Comparison of ENCODE assay signal across 19 cellular contexts in the genomic region with DNA sequence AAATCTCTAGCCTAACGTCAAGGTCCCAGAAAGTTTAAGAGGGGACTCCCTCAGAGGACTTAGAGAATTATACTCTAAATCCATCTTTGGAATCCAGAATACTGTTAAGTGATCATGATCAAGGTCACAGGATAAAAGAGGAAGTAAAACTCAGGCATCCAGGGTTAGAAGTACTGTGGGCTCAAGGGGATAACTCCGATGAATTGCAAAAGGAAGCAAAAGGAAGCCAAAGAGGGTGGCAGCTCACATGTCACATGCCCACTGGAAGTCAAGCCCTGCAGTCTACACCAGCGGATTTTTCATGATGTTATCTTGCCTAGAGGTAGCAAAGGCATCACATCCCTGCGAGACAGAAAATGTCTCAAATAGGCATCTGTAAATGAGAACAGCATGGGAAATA. TPM values are rescaled to one million over a fixed set of nuclear protein-coding genes. Genes with fewer than 3 reads are reported as not detected.
DNase-seq lines count a peak whose midpoint lies in the region; ATAC-seq and TF ChIP-seq lines count a peak whose summit lies in the region.
"Had no signal": no experiment of that assay in that cellular context is flagged by ENCODE, and none has a peak within 500 bp of the region (broad histone marks: within the 10 kb centered on the region; RNA-seq: fewer than 3 reads in every experiment).

No MANE protein-coding gene starts in this region.

- TF ChIP-seq CTCF in CD4-positive, alpha-beta T cell (IDR thresholded peaks at IDR 0.05), result no peak
- TF ChIP-seq CTCF in neural cell (IDR thresholded peaks at IDR 0.05; ENCODE audit: poor library complexity, severe bottlenecking), result no peak

- no peak for TF ChIP-seq RAD21 in neural cell (conservative IDR thresholded peaks at IDR 0.05)

- peak overlapping the region; percentile 91 for H3K27ac Mint-ChIP-seq in CD4-positive, alpha-beta T cell
- H3K27ac Mint-ChIP-seq in T-helper 2 cell treated with Interferon-gamma antibody and Interleukin-4, amounts not matched to agents 5 μg/mL and 100 μg/mL, for 36 hours, result no peak overlapping the region

- no peak overlapping the region for H2BK120ac ChIP-seq in mesenchymal stem cell (ENCODE audit: low read depth, low read length)

- H3K14ac ChIP-seq in mesenchymal stem cell (ENCODE audit: low read length in 2 of 2), result no peak overlapping the region

- no peak for TF ChIP-seq EP300 in neural cell (conservative IDR thresholded peaks at IDR 0.05; ENCODE audit: poor library complexity, severe bottlenecking)

- H2AK5ac ChIP-seq in mesenchymal stem cell (ENCODE audit: low read length, severe bottlenecking), result no peak overlapping the region

- 92% methylated on average over 3 of the region's 4 CpGs for WGBS in mesenchymal stem cell

- H3K9me3 Mint-ChIP-seq in CD4-positive, alpha-beta T cell, result no peaks in the 10 kb centered on the region
- no peaks in the 10 kb centered on the region for H3K9me3 Mint-ChIP-seq in T-helper 2 cell treated with Interferon-gamma antibody and Interleukin-4, amounts not matched to agents 5 μg/mL and 100 μg/mL, for 36 hours
- H3K9me3 Mint-ChIP-seq: activated T-cell treated with anti-CD3 and anti-CD28 coated beads, Interleukin-2, amount 50 U/mL, for 72 hours had no signal

- no peak overlapping the region for H2BK12ac ChIP-seq in mesenchymal stem cell (ENCODE audit: low read length in 2 of 2)

- no peak overlapping the region for H2BK15ac ChIP-seq in mesenchymal stem cell (ENCODE audit: low read depth, poor library complexity, severe bottlenecking)

- H3F3A ChIP-seq in neural cell (ENCODE audit: insufficient read depth, low read length, poor library complexity, severe bottlenecking), result peaks cover 4% of the 10 kb centered on the region

- intact Hi-C loops in CD4-positive, alpha-beta T cell (cut with DNase I, micrococcal nuclease), result loop anchor here (2.0 to 5.0 kb wide), 6 partner anchors 15 to 158 kb away; a partner anchor contains a TSS

- H3K18ac ChIP-seq in mesenchymal stem cell (ENCODE audit: low read depth in 1 of 2, low read length in 2 of 2), result no peak overlapping the region

- H3K79me1 ChIP-seq in mesenchymal stem cell (replicated peaks; ENCODE audit: low read length, poor library complexity, severe bottlenecking), result peaks cover 23% of the 10 kb centered on the region

- no peaks in the 10 kb centered on the region for H3K9me3 ChIP-seq in CD4-positive, alpha-beta T cell (ENCODE audit: control insufficient read depth, low read length)
- no peaks in the 10 kb centered on the region for H3K9me3 ChIP-seq in neural cell (ENCODE audit: low read length)
- H3K9me3 ChIP-seq in mesenchymal stem cell (ENCODE audit: control insufficient read depth, low read length), result no peaks in the 10 kb centered on the region
- H3K9me3 ChIP-seq: BE2C, testis had no signal

- peaks cover 11% of the 10 kb centered on the region for H3K36me3 ChIP-seq in neural cell (ENCODE audit: insufficient read depth, low read length)
- peaks cover 22 to 49% of the 10 kb centered on the region in 2 experiments for H3K36me3 ChIP-seq in mesenchymal stem cell (ENCODE audit: control insufficient read depth in 1 of 2, insufficient read depth in 2 of 2, low read depth in 1 of 2, low read length in 2 of 2)

- CTCF ChIA-PET in CD4-positive, alpha-beta T cell (lab: Charles Lee), result interaction anchor here (0.7 to 5.4 kb wide), 2 partner anchors 14 to 23 kb away, joined by 3 to 35 read pairs; no protein-coding TSS in a partner anchor

- H2AFZ ChIP-seq in neural cell (ENCODE audit: low read depth, low read length) (no peak overlapping the region), mesenchymal stem cell (ENCODE audit: low read depth, low read length) (no peak overlapping the region)

- H2BK5ac ChIP-seq in mesenchymal stem cell (ENCODE audit: low read depth, low read length, poor library complexity, severe bottlenecking), result no peak overlapping the region

- POLR2A ChIA-PET in CD4-positive, alpha-beta T cell (lab: Charles Lee), result interaction anchor here (0.9 to 6.5 kb wide), 7 partner anchors 14 to 71 kb away, joined by 3 to 219 read pairs (median 19); a partner anchor contains a TSS

- no peak overlapping the region for H4K8ac ChIP-seq in mesenchymal stem cell (ENCODE audit: low read length)

- no peak overlapping the region for H3K4ac ChIP-seq in mesenchymal stem cell (ENCODE audit: low read depth in 1 of 2, low read length in 2 of 2)

- H3K4me2 ChIP-seq in neural cell (ENCODE audit: low read length) (peak overlapping the region; percentile 72), mesenchymal stem cell (ENCODE audit: low read length, poor library complexity, severe bottlenecking) (no peak overlapping the region)

- peaks cover 58% of the 10 kb centered on the region for H3K4me1 Mint-ChIP-seq in CD4-positive, alpha-beta T cell (ENCODE audit: low read depth)
- peaks cover 41% of the 10 kb centered on the region for H3K4me1 Mint-ChIP-seq in T-helper 2 cell treated with Interferon-gamma antibody and Interleukin-4, amounts not matched to agents 5 μg/mL and 100 μg/mL, for 36 hours (ENCODE audit: low read depth)

- peak overlapping the region; percentile 67 for H3K4me3 Mint-ChIP-seq in CD4-positive, alpha-beta T cell
- H3K4me3 Mint-ChIP-seq in T-helper 2 cell treated with Interferon-gamma antibody and Interleukin-4, amounts not matched to agents 5 μg/mL and 100 μg/mL, for 36 hours, result peak overlapping the region; percentile 34

- no peaks in the 10 kb centered on the region for H3K27me3 ChIP-seq in CD4-positive, alpha-beta T cell (ENCODE audit: control insufficient read depth, insufficient read depth, low read length)
- no peaks in the 10 kb centered on the region for H3K27me3 ChIP-seq in neural cell (ENCODE audit: insufficient read depth, low read depth, low read length)
- no peaks in the 10 kb centered on the region for H3K27me3 ChIP-seq in mesenchymal stem cell (ENCODE audit: control insufficient read depth in 1 of 2, insufficient read depth in 1 of 2, low read length in 2 of 2)
- H3K27me3 ChIP-seq: BE2C, cardiac muscle cell, testis had no signal

- H3K79me2 ChIP-seq in neural cell (replicated peaks; ENCODE audit: insufficient read depth, low read length), result peaks cover 43% of the 10 kb centered on the region

- H3K4me1 ChIP-seq in mesenchymal stem cell (ENCODE audit: control insufficient read depth, insufficient read depth, low read depth, low read length), result no peaks in the 10 kb centered on the region
- H3K4me1 ChIP-seq: BE2C had no signal

- peak overlapping the region; percentile 53 for H3K4me3 ChIP-seq in neural cell (ENCODE audit: low read length)
- H3K4me3 ChIP-seq in mesenchymal stem cell (ENCODE audit: insufficient read depth in 1 of 2, low read depth in 1 of 2, low read length in 2 of 2), result no peak overlapping the region
- H3K4me3 ChIP-seq: cardiac muscle cell, testis had no signal

- H4K20me1 ChIP-seq in neural cell (ENCODE audit: insufficient read depth), result peaks cover 5% of the 10 kb centered on the region

- DNase-seq in CD4-positive, alpha-beta T cell, result no peak
- DNase-seq in MV-4-11 (lab: John Stamatoyannopoulos, UW) (peak; percentile 91), mesenchymal stem cell (no peak), dermis blood vessel endothelial cell (no peak), T-helper 9 cell (no peak)
- no peak for DNase-seq in T-helper 2 cell treated with Interferon-gamma antibody and Interleukin-4, amounts not matched to agents 5 μg/mL and 100 μg/mL, for 36 hours (ENCODE audit: low spot score)
- DNase-seq: activated T-cell treated with anti-CD3 and anti-CD28 coated beads, Interleukin-2, amount 50 U/mL, for 72 hours; BE2C; DMS79 treated with DMSO at 0.1 percent for 48 hours; glutamatergic neuron; HCEC 1CT; left ventricle myocardium superior; NCI-H187; Right ventricle myocardium superior; small intestine; testis had no signal

- H3K36me3 Mint-ChIP-seq in CD4-positive, alpha-beta T cell (ENCODE audit: low read depth), result peaks cover 49% of the 10 kb centered on the region
- peaks cover 19% of the 10 kb centered on the region for H3K36me3 Mint-ChIP-seq in T-helper 2 cell treated with Interferon-gamma antibody and Interleukin-4, amounts not matched to agents 5 μg/mL and 100 μg/mL, for 36 hours (ENCODE audit: low read depth)

- H3K27ac ChIP-seq in CD4-positive, alpha-beta T cell (ENCODE audit: low read depth, low read length), result no peak overlapping the region
- no peak overlapping the region for H3K27ac ChIP-seq in neural cell (ENCODE audit: low read length)
- no peak overlapping the region for H3K27ac ChIP-seq in mesenchymal stem cell (ENCODE audit: low read length, poor library complexity, severe bottlenecking)
- H3K27ac ChIP-seq: cardiac muscle cell, testis had no signal

- no peaks in the 10 kb centered on the region for H3K27me3 Mint-ChIP-seq in CD4-positive, alpha-beta T cell
- peaks cover 2% of the 10 kb centered on the region for H3K27me3 Mint-ChIP-seq in T-helper 2 cell treated with Interferon-gamma antibody and Interleukin-4, amounts not matched to agents 5 μg/mL and 100 μg/mL, for 36 hours (ENCODE audit: low read depth)

- H3K9me2 ChIP-seq in neural cell (ENCODE audit: insufficient read depth, low read length), result no peaks in the 10 kb centered on the region

- H3K9ac ChIP-seq in neural cell (ENCODE audit: low read length) (no peak overlapping the region), mesenchymal stem cell (ENCODE audit: low read length) (no peak overlapping the region)

- ATAC-seq in CD4-positive, alpha-beta T cell (ENCODE audit: poor library complexity), result no peak
- ATAC-seq: activated T-cell treated with anti-CD3 and anti-CD28 coated beads, Interleukin-2, amount 50 U/mL, for 72 hours; esophagus mucosa; left ventricle myocardium superior had no signal

- no peak overlapping the region for H4K91ac ChIP-seq in mesenchymal stem cell (ENCODE audit: low read length)

- H3K23ac ChIP-seq in mesenchymal stem cell (ENCODE audit: low read length in 2 of 2), result peak overlapping the region in 1 of 2 experiments; percentile 5

TF ChIP-seq in neural cell, 6 proteins besides CTCF, POLR2A, EP300 and RAD21 (continues in another document):
- TF ChIP-seq POLR2AphosphoS5 (IDR thresholded peaks at IDR 0.05), result no peak
- TF ChIP-seq TAF1 (IDR thresholded peaks at IDR 0.05; ENCODE audit: low read depth), result no peak
- TF ChIP-seq MXI1 (conservative IDR thresholded peaks at IDR 0.05; ENCODE audit: poor library complexity, severe bottlenecking), result no peak

RNA-seq across cellular contexts. Expression of a gene that starts 3.8 kb away (rescaled TPM):
- 10 to 100 TPM; 17.3 to 18.3 TPM for total RNA-seq in CD4-positive, alpha-beta T cell
- polyA plus RNA-seq in neural cell, result 128 and 148 TPM in 2 replicates
- polyA minus RNA-seq in neural cell, result 81.7 and 89.6 TPM in 2 replicates
- polyA plus RNA-seq in mesenchymal stem cell (2013, experiment 1 of 2), result 4.8 TPM
- 4.9 TPM for polyA plus RNA-seq in mesenchymal stem cell (2013, experiment 2 of 2)
- 5.6 and 6.8 TPM in 2 replicates for total RNA-seq in dermis blood vessel endothelial cell

RNA-seq across cellular contexts. Expression of a gene that starts 15.2 kb away (rescaled TPM):
- total RNA-seq in CD4-positive, alpha-beta T cell, result 100 to 1,000 TPM; 411 to 412 TPM
- 389 and 461 TPM in 2 replicates for polyA plus RNA-seq in neural cell
- polyA minus RNA-seq in neural cell, result 263 and 297 TPM in 2 replicates
- 77.7 TPM for polyA plus RNA-seq in mesenchymal stem cell (2013, experiment 1 of 2)
- 76.1 TPM for polyA plus RNA-seq in mesenchymal stem cell (2013, experiment 2 of 2)
- total RNA-seq in dermis blood vessel endothelial cell, result 203 and 267 TPM in 2 replicates

RNA-seq across cellular contexts. Expression of a gene that starts 34.4 kb away (rescaled TPM):
- total RNA-seq in CD4-positive, alpha-beta T cell, result 10 to 100 TPM; 61.0 to 61.1 TPM
- 8.1 and 9.5 TPM in 2 replicates for polyA plus RNA-seq in neural cell
- polyA minus RNA-seq in neural cell, result 24.9 and 26.3 TPM in 2 replicates
- 10.0 TPM for polyA plus RNA-seq in mesenchymal stem cell (2013, experiment 1 of 2)
- 11.1 TPM for polyA plus RNA-seq in mesenchymal stem cell (2013, experiment 2 of 2)
- 16.2 and 24.9 TPM in 2 replicates for total RNA-seq in dermis blood vessel endothelial cell
